Comparison of ENCODE assay signal across 1 cellular context in the genomic region with DNA sequence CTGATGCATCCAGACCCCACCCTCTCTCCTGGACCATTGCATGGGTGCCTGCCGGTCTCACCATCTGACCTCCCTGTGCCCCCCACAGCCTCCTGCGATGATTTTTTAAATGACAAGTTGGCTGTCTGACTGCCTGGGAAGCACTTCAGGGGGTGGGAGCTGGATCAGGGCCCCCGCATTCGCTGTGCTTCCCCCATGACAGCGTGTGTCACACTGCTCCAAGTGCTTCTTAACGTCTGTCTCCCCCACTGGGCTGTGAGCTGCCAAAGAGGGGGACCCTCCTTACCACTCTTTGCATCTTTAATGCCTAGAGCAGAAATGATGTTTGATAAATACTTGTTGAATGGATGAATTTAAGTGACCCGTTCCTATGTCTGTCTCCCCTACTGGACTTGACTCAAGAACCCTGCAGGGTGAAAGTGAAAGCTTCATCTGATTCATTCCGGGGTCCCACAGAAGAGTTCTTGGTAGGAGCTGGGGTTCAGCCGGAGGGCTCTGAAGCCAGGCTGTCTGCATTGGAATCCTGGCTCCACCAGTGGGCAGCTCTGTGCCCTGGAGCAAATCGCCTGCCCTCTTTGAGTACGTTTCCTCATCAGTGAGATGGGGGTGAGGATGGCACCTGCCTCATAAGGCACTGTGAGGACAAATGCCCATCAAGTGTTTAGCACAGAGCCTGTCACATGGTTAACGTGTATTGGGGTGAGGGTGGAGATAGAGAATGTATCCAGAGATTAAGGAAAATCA.
TF ChIP-seq lines count a peak whose summit lies in the region.

No MANE protein-coding gene starts in this region.

TF ChIP-seq in endothelial cell of umbilical vein, 7 proteins besides CTCF, POLR2A, EP300 and RAD21:
- TF ChIP-seq POLR2AphosphoS5 (IDR thresholded peaks at IDR 0.05; ENCODE audit: insufficient read depth, low read depth, low read length): no peak
- TF ChIP-seq EZH2 (IDR thresholded peaks at IDR 0.05; ENCODE audit: borderline replicate concordance, low read depth, low read length, severe bottlenecking): no peak
- TF ChIP-seq FOS (IDR thresholded peaks at IDR 0.05; ENCODE audit: borderline replicate concordance, insufficient read depth, low read length): no peak
- TF ChIP-seq, protein P1, sequence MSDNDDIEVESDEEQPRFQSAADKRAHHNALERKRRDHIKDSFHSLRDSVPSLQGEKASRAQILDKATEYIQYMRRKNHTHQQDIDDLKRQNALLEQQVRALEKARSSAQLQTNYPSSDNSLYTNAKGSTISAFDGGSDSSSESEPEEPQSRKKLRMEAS (IDR thresholded peaks at IDR 0.05; ENCODE audit: insufficient read depth, insufficient read length): no peak
- no peak for TF ChIP-seq MYC (IDR thresholded peaks at IDR 0.05; ENCODE audit: low read depth, low read length)
- no peak for TF ChIP-seq JUN (IDR thresholded peaks at IDR 0.05; ENCODE audit: borderline replicate concordance, insufficient read depth, insufficient read length, low read depth)
- TF ChIP-seq GATA2 (IDR thresholded peaks at IDR 0.05; ENCODE audit: insufficient read depth, insufficient read length, low read depth, low read length): no peak
